ENCODE assay signal across 1 cellular context in genomic region chr19:2059422-2060201, GRCh38.
TF ChIP-seq lines count a peak whose summit lies in the region.

No MANE protein-coding gene starts in this region.

TF ChIP-seq in HepG2, 621 proteins besides CTCF, POLR2A, EP300 and RAD21 (continued from another document and continues in another):
- TF ChIP-seq ZNF687 (CRISPR knock-in tag; IDR thresholded peaks at IDR 0.05) (peak; percentile 90), CBX5 (CRISPR knock-in tag; IDR thresholded peaks at IDR 0.05; ENCODE audit: borderline replicate concordance) (peak; percentile 86; the same call in 1 of the 2 replicates), RBFOX2 (IDR thresholded peaks at IDR 0.05; ENCODE audit: low read depth, low read length) (peak; percentile 99), ZNF501 (CRISPR knock-in tag; IDR thresholded peaks at IDR 0.05) (peak; percentile 43), ZNF552 (CRISPR knock-in tag; IDR thresholded peaks at IDR 0.05; ENCODE audit: borderline replicate concordance) (peak; percentile 44; the same call in 1 of the 2 replicates), TSC22D2 (CRISPR knock-in tag; IDR thresholded peaks at IDR 0.05; ENCODE audit: borderline replicate concordance) (peak; percentile 91; the same call in 1 of the 2 replicates), ZMYM4 (CRISPR knock-in tag; IDR thresholded peaks at IDR 0.05) (peak; percentile 49; the same call in 1 of the 2 replicates), ZNF496 (CRISPR knock-in tag; IDR thresholded peaks at IDR 0.05; ENCODE audit: insufficient replicate concordance) (no peak), HOXA7 (CRISPR knock-in tag; IDR thresholded peaks at IDR 0.05) (no peak), REPIN1 (CRISPR knock-in tag; IDR thresholded peaks at IDR 0.05; ENCODE audit: borderline replicate concordance, low read depth) (peak; percentile 80), ZNF792 (CRISPR knock-in tag; IDR thresholded peaks at IDR 0.05) (no peak), MYC (CRISPR knock-in tag; IDR thresholded peaks at IDR 0.05; ENCODE audit: borderline replicate concordance) (peak; percentile 95), AKAP8 (CRISPR knock-in tag; IDR thresholded peaks at IDR 0.05) (peak; percentile 91), SOX5 (CRISPR knock-in tag; IDR thresholded peaks at IDR 0.05; ENCODE audit: borderline replicate concordance) (peak; percentile 48; the same call in 1 of the 2 replicates), ZNF276 (CRISPR knock-in tag; IDR thresholded peaks at IDR 0.05; ENCODE audit: low read depth) (no peak), TGIF2 (CRISPR knock-in tag; IDR thresholded peaks at IDR 0.05) (peak; percentile 70; the same call in 1 of the 2 replicates), ZHX1 (CRISPR knock-in tag; IDR thresholded peaks at IDR 0.05; ENCODE audit: low read depth) (peak; percentile 60; the same call in 1 of the 2 replicates), CBFB (CRISPR knock-in tag; IDR thresholded peaks at IDR 0.05) (0 out of 2 replicates have a peak, but pooled peaks have one; percentile 38), IKZF5 (CRISPR knock-in tag; IDR thresholded peaks at IDR 0.05) (peak; percentile 82; the same call in 1 of the 2 replicates), ZNF446 (CRISPR knock-in tag; IDR thresholded peaks at IDR 0.05) (0 out of 2 replicates have a peak, but pooled peaks have one; percentile 50), SNAPC4 (CRISPR knock-in tag; IDR thresholded peaks at IDR 0.05) (peak; percentile 79; the same call in 1 of the 2 replicates), AGO2 (optimal IDR thresholded peaks at IDR 0.05; ENCODE audit: low read depth, low read length) (peak; percentile 91), AGO1 (IDR thresholded peaks at IDR 0.05; ENCODE audit: low read depth, low read length, poor library complexity, severe bottlenecking) (peak; percentile 77), PITX1 (CRISPR knock-in tag; IDR thresholded peaks at IDR 0.05) (peak; percentile 82), NAIF1 (CRISPR knock-in tag; IDR thresholded peaks at IDR 0.05; ENCODE audit: borderline replicate concordance) (no peak), KIAA2018 (CRISPR knock-in tag; IDR thresholded peaks at IDR 0.05; ENCODE audit: borderline replicate concordance) (no peak), RBM22 (optimal IDR thresholded peaks at IDR 0.05; ENCODE audit: low read length) (peak; percentile 27)
